In genomic region chr3:138202945-138203701, GRCh38 we compare ENCODE assay signal across 1 cellular context.
TF ChIP-seq lines count a peak whose summit lies in the region.

No MANE protein-coding gene starts in this region.

TF ChIP-seq in HepG2, 621 proteins besides CTCF, POLR2A, EP300 and RAD21:
- TF ChIP-seq UBTF (CRISPR knock-in tag; IDR thresholded peaks at IDR 0.05) (no peak), MAFK (conservative IDR thresholded peaks at IDR 0.05 in 1 of 2, IDR thresholded peaks at IDR 0.05 in 1 of 2; ENCODE audit: low read length in 2 of 2) (peak in 1 of 2 experiments; percentile 64; a peak in 2 of 4 replicates), MAFF (IDR thresholded peaks at IDR 0.05; ENCODE audit: low read depth, low read length) (peak; percentile 17; the same call in 1 of the 2 replicates)
